ENCODE assay signal across 23 cellular contexts in the genomic region with DNA sequence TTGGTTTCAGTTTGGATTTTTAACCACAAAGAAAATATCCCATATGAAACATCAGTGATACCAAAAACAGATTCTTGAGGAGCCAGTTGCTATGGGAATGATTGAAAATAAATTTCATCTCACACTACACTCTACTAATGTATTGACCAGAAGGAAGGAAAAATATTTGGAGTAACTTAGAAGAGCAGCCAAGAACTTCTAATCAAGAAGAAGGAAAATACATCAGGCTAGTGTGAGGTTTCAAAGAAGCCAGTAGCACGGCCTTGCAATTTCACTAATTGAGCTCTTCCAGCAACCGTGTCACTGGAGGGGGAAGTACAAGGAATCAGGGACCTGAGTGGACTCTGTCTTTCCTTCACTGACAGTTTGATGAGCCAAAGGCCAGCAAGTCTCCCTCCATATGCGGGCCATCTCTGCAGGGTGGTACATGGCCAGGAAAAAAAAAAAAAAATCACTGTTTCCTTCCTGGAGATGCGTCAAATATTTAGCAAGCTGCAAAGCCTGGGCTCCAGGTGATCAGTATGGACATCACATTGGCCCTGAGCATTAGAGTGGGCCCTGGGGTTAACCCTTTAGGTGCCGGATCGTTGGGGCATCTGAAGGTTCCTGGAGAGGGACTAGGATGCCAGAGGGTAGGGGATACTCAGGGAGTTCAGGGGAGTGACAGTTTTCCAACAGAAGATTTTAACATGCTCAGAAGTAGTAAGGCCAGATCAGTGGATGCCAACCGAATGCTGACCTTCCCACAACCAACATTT. TPM values are rescaled to one million over a fixed set of nuclear protein-coding genes. Genes with fewer than 3 reads are reported as not detected.
DNase-seq lines count a peak whose midpoint lies in the region; ATAC-seq and TF ChIP-seq lines count a peak whose summit lies in the region.
"Had no signal": no experiment of that assay in that cellular context is flagged by ENCODE, and none has a peak within 500 bp of the region (broad histone marks: within the 10 kb centered on the region; RNA-seq: fewer than 3 reads in every experiment).

No MANE protein-coding gene starts in this region.

- H3K4me2 ChIP-seq in osteoblast (ENCODE audit: insufficient read depth, low read length) = no peak overlapping the region
- H3K4me2 ChIP-seq: A549; BLaER1 treated with 17β-estradiol and CSF1 and Interleukin-3, amounts not matched to agents 10 nM and 100 nM had no signal

- H3K27me3 ChIP-seq in left ventricle myocardium inferior (ENCODE audit: low read depth) = no peaks in the 10 kb centered on the region
- no peaks in the 10 kb centered on the region for H3K27me3 ChIP-seq in right atrium auricular region
- H3K27me3 ChIP-seq in H7 (ENCODE audit: control insufficient read depth, insufficient read depth, low read length) = no peaks in the 10 kb centered on the region
- no peaks in the 10 kb centered on the region for H3K27me3 ChIP-seq in osteoblast (ENCODE audit: insufficient read depth, low read length)
- H3K27me3 ChIP-seq in upper lobe of left lung = no peaks in the 10 kb centered on the region
- H3K27me3 ChIP-seq: BE2C; BLaER1 treated with 17β-estradiol and CSF1 and Interleukin-3, amounts not matched to agents 10 nM and 100 nM had no signal

- no peaks in the 10 kb centered on the region for H4K20me1 ChIP-seq in osteoblast (ENCODE audit: insufficient read depth, low read length)
- H4K20me1 ChIP-seq: BLaER1 treated with 17β-estradiol and CSF1 and Interleukin-3, amounts not matched to agents 10 nM and 100 nM had no signal

- no peak for TF ChIP-seq POLR2A in upper lobe of left lung (IDR thresholded peaks at IDR 0.05)

- peaks cover 6% of the 10 kb centered on the region for H3K4me1 ChIP-seq in left ventricle myocardium inferior
- H3K4me1 ChIP-seq in right atrium auricular region = no peaks in the 10 kb centered on the region
- H3K4me1 ChIP-seq in osteoblast (ENCODE audit: insufficient read depth, low read length) = no peaks in the 10 kb centered on the region
- no peaks in the 10 kb centered on the region for H3K4me1 ChIP-seq in upper lobe of left lung
- H3K4me1 ChIP-seq: A549, BE2C had no signal

- no peak for ATAC-seq in upper lobe of left lung (ENCODE audit: low FRiP score in 2 of 2)
- ATAC-seq: A549 had no signal

- H3K4me3 ChIP-seq in left ventricle myocardium inferior (no peak overlapping the region), right atrium auricular region (no peak overlapping the region), H7 (ENCODE audit: insufficient read depth, low read depth, low read length) (no peak overlapping the region), osteoblast (ENCODE audit: insufficient read depth, low read length) (no peak overlapping the region), upper lobe of left lung (no peak overlapping the region)
- H3K4me3 ChIP-seq: A549; BLaER1 treated with 17β-estradiol and CSF1 and Interleukin-3, amounts not matched to agents 10 nM and 100 nM had no signal

- intact Hi-C loops in left ventricle myocardium inferior (cut with micrococcal nuclease) = no loop called here

- H3K36me3 ChIP-seq in left ventricle myocardium inferior = no peaks in the 10 kb centered on the region
- no peaks in the 10 kb centered on the region for H3K36me3 ChIP-seq in right atrium auricular region
- H3K36me3 ChIP-seq in H7 (replicated peaks; ENCODE audit: control insufficient read depth, insufficient read depth, low read length) = no peaks in the 10 kb centered on the region
- no peaks in the 10 kb centered on the region for H3K36me3 ChIP-seq in osteoblast (ENCODE audit: insufficient read depth, low read length)
- no peaks in the 10 kb centered on the region for H3K36me3 ChIP-seq in upper lobe of left lung
- H3K36me3 ChIP-seq: BE2C; BLaER1 treated with 17β-estradiol and CSF1 and Interleukin-3, amounts not matched to agents 10 nM and 100 nM had no signal

- no peaks in the 10 kb centered on the region for H3K79me2 ChIP-seq in osteoblast (ENCODE audit: insufficient read depth, low read length)

- DNase-seq in left ventricle myocardium inferior = no peak
- no peak for DNase-seq in right atrium auricular region (ENCODE audit: low spot score)
- DNase-seq in H7 = peak; percentile 64
- peak; percentile 45 for DNase-seq in fibroblast of peridontal ligament (ENCODE audit: extremely low read depth)
- no peak for DNase-seq in osteoblast (ENCODE audit: insufficient read length, low spot score, missing footprints)
- no peak for DNase-seq in stimulated activated CD4-positive, alpha-beta T cell treated with anti-CD3 and anti-CD28 coated beads, Interleukin-15, amount 100 ng/mL, for 24 hours
- no peak for DNase-seq in upper lobe of left lung
- no peak for DNase-seq in effector CD4-positive, alpha-beta T cell
- DNase-seq: 8988T; ACHN; AML-193; BE2C; Calu3; CD4-positive, alpha-beta T cell; CD8-positive, alpha-beta memory T cell; DMS53; DMS79 treated with DMSO at 0.1 percent for 48 hours; GF-D8; GOT3; HCEC 1CT had no signal

- TF ChIP-seq EP300 in upper lobe of left lung (IDR thresholded peaks at IDR 0.05) = no peak

- 76 to 81% methylated on average over 5 to 7 of the region's 7 CpGs for WGBS in upper lobe of left lung, 2 donors

- H3K27ac ChIP-seq in left ventricle myocardium inferior (replicated peaks) (peak overlapping the region; percentile 42), right atrium auricular region (no peak overlapping the region), osteoblast (ENCODE audit: low read depth, low read length) (no peak overlapping the region), upper lobe of left lung (no peak overlapping the region)
- H3K27ac ChIP-seq: A549; BLaER1 treated with 17β-estradiol and CSF1 and Interleukin-3, amounts not matched to agents 10 nM and 100 nM had no signal

- peak overlapping the region; percentile 22 for H2AFZ ChIP-seq in osteoblast (ENCODE audit: low read length)

- H3K9me3 ChIP-seq in left ventricle myocardium inferior (replicated peaks) (peaks cover 5% of the 10 kb centered on the region), right atrium auricular region (no peaks in the 10 kb centered on the region), osteoblast (ENCODE audit: low read depth, low read length) (no peaks in the 10 kb centered on the region), upper lobe of left lung (no peaks in the 10 kb centered on the region)
- H3K9me3 ChIP-seq: A549, BE2C had no signal

- no peak for TF ChIP-seq CTCF in left ventricle myocardium inferior (IDR thresholded peaks at IDR 0.05; ENCODE audit: borderline replicate concordance)
- TF ChIP-seq CTCF in right atrium auricular region (IDR thresholded peaks at IDR 0.05) = no peak
- no peak for TF ChIP-seq CTCF in osteoblast (IDR thresholded peaks at IDR 0.05; ENCODE audit: extremely low read depth, low read depth, low read length)
- TF ChIP-seq CTCF in upper lobe of left lung (IDR thresholded peaks at IDR 0.05) = no peak

RNA-seq across cellular contexts. Expression of a gene that starts 37.0 kb away (rescaled TPM):
- total RNA-seq in left ventricle myocardium inferior = not detected
- 1 to 10 TPM; 1.1 to 1.9 TPM for total RNA-seq in right atrium auricular region
- total RNA-seq in H7 (2014; rRNA removed; shearing (Covaris generic)) = 9.3 and 9.7 TPM in 2 replicates
- 33.0 and 36.2 TPM in 2 replicates for total RNA-seq in osteoblast
- total RNA-seq in upper lobe of left lung = 10 to 100 TPM in 5 of 6 donors, 1 to 10 TPM in 1; 6.7 to 34.6 (median 15.0) TPM
- total RNA-seq: G401 had no signal

Comparison
In these comparisons a context has a peak if more than half of its experiments do, and no peak if none do; other contexts are left out.
1. DNase-seq: peak in H7 (single experiment) and fibroblast of peridontal ligament (single experiment); none in left ventricle myocardium inferior (single experiment), right atrium auricular region (single experiment), osteoblast (single experiment), stimulated activated CD4-positive, alpha-beta T cell treated with anti-CD3 and anti-CD28 coated beads, Interleukin-15, amount 100 ng/mL, for 24 hours (single experiment), upper lobe of left lung (0 of 2) and effector CD4-positive, alpha-beta T cell (single experiment).